14 cellular contexts compared by ENCODE assay signal in the genomic region with DNA sequence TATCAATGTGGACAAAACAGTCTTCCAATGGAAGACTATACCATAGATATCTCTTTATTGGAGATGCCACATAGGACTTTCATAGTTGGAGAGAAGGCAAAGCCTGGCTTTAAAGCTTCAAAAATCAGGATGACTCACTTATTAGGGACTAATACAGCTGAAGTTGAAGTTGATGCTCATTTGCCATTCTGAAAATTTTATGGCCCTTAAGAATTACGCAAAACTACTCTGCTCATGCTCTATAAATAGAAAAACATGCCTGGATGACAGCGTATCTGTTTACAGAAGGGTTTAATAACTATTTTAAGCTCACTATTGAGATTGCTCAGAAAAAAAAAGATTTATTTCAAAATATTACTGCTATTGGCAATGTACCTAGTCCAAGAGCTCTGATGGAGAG.
DNase-seq lines count a peak whose midpoint lies in the region; ATAC-seq and TF ChIP-seq lines count a peak whose summit lies in the region.
"Had no signal": no experiment of that assay in that cellular context is flagged by ENCODE, and none has a peak within 500 bp of the region (broad histone marks: within the 10 kb centered on the region; RNA-seq: fewer than 3 reads in every experiment).

No MANE protein-coding gene starts in this region.

- POLR2A ChIA-PET in A673 (lab: Charles Lee; ENCODE audit: low non-redundant PET) = no interaction called here

- intact Hi-C loops in A673 (cut with micrococcal nuclease; ENCODE audit: unreplicated experiment) = no loop called here

- H3K4me3 Mint-ChIP-seq in HFFc6 = peak overlapping the region; percentile 52
- H3K4me3 Mint-ChIP-seq: activated naive CD8-positive, alpha-beta T cell; neural progenitor cell had no signal

- no peak overlapping the region for H3K4ac ChIP-seq in mesendoderm (ENCODE audit: low read depth, low read length)

- H2BK120ac ChIP-seq in mesendoderm (ENCODE audit: low read depth, low read length) = no peak overlapping the region

- H4K5ac ChIP-seq in mesendoderm (ENCODE audit: low read length) = no peak overlapping the region

- H3K56ac ChIP-seq in mesendoderm (ENCODE audit: low read length) = no peak overlapping the region

- DNase-seq in A673 (ENCODE audit: low spot score) (peak; percentile 64), HFFc6 (peak; percentile 92), cardiac fibroblast (ENCODE audit: low read depth in 2 of 2) (peak; percentile 52 to 79), kidney tubule cell (ENCODE audit: low spot score) (peak; percentile 40), mesendoderm (no peak)
- DNase-seq: BE2C, NCI-H446, T-helper 9 cell had no signal

- H4K8ac ChIP-seq in mesendoderm (ENCODE audit: low read depth, low read length) = no peak overlapping the region

- H3K27me3 ChIP-seq in A673 (replicated peaks; ENCODE audit: insufficient read depth, low read depth, low read length, poor library complexity) (no peaks in the 10 kb centered on the region), mesendoderm (ENCODE audit: insufficient read depth, low read length, poor library complexity) (no peaks in the 10 kb centered on the region)
- H3K27me3 ChIP-seq: BE2C, neural progenitor cell had no signal

- ATAC-seq in GM19397 (IDR thresholded peaks at IDR 0.05; ENCODE audit: unreplicated experiment) = no peak
- no peak for ATAC-seq in esophagus mucosa
- no peak for ATAC-seq in HG02885 (IDR thresholded peaks at IDR 0.05; ENCODE audit: poor library complexity, unreplicated experiment)
- ATAC-seq: left lobe of liver had no signal

- no peak for TF ChIP-seq CTCF in A673 (conservative IDR thresholded peaks at IDR 0.05; ENCODE audit: low read depth, low read length)
- no peak for TF ChIP-seq CTCF in HFFc6 (IDR thresholded peaks at IDR 0.05)
- no peak for TF ChIP-seq CTCF in cardiac fibroblast (IDR thresholded peaks at IDR 0.05; ENCODE audit: low read depth, low read length)

- H3K23ac ChIP-seq in mesendoderm (ENCODE audit: low read length) = no peak overlapping the region

- CTCF ChIA-PET in A673 (lab: Charles Lee) = no interaction called here

- H3K36me3 Mint-ChIP-seq in HFFc6 (ENCODE audit: low read depth) = peaks cover 13% of the 10 kb centered on the region
- H3K36me3 Mint-ChIP-seq: activated naive CD8-positive, alpha-beta T cell had no signal

- H3K4me3 ChIP-seq in A673 (ENCODE audit: low read depth, low read length, poor library complexity, severe bottlenecking) (no peak overlapping the region), cardiac fibroblast (replicated peaks in 1 of 2; ENCODE audit: low read depth in 2 of 2, low read length in 2 of 2) (no peak overlapping the region), mesendoderm (ENCODE audit: low read length) (no peak overlapping the region)
- H3K4me3 ChIP-seq: neural progenitor cell had no signal

- no peak overlapping the region for H3K18ac ChIP-seq in mesendoderm (ENCODE audit: low read length)

- no peaks in the 10 kb centered on the region for H3K9me3 Mint-ChIP-seq in HFFc6
- H3K9me3 Mint-ChIP-seq: neural progenitor cell had no signal

- peaks cover 39% of the 10 kb centered on the region for H3K4me1 ChIP-seq in A673 (ENCODE audit: insufficient read depth, low read length, poor library complexity, severe bottlenecking)
- peaks cover 9% of the 10 kb centered on the region for H3K4me1 ChIP-seq in mesendoderm (ENCODE audit: control insufficient read depth, low read depth, low read length)

- no peaks in the 10 kb centered on the region for H3K9me3 ChIP-seq in A673 (ENCODE audit: low read depth, low read length, poor library complexity, severe bottlenecking)
- H3K9me3 ChIP-seq: BE2C had no signal

- no peak overlapping the region for H2BK5ac ChIP-seq in mesendoderm (ENCODE audit: low read length)

- H2AK5ac ChIP-seq in mesendoderm (ENCODE audit: low read length) = no peak overlapping the region

- no TSS peak for BruUV-seq in A673 (replicated peaks; lab: Mats Ljungman, UMichigan)

- no CpG with 5 or more reads among the region's 2 CpGs for WGBS in mesendoderm (ENCODE audit: extremely low coverage, insufficient coverage, low lambda C conversion rate)

- H3K4me2 ChIP-seq in mesendoderm (ENCODE audit: low read length) = no peak overlapping the region
- H3K4me2 ChIP-seq: neural progenitor cell had no signal

- H3K79me1 ChIP-seq in mesendoderm (ENCODE audit: low read length) = peaks cover 3% of the 10 kb centered on the region

- H3K36me3 ChIP-seq in A673 (ENCODE audit: insufficient read depth, low read length, poor library complexity, severe bottlenecking) (no peaks in the 10 kb centered on the region), mesendoderm (ENCODE audit: control insufficient read depth, insufficient read depth, low read length) (no peaks in the 10 kb centered on the region)
- H3K36me3 ChIP-seq: BE2C, neural progenitor cell had no signal

- peaks cover 18% of the 10 kb centered on the region for H3K79me2 ChIP-seq in mesendoderm (ENCODE audit: control insufficient read depth, insufficient read depth, low read length)

- peak overlapping the region; percentile 80 for H3K27ac Mint-ChIP-seq in HFFc6
- H3K27ac Mint-ChIP-seq: activated naive CD8-positive, alpha-beta T cell; neural progenitor cell had no signal

- H3K27ac ChIP-seq in A673 (ENCODE audit: low read depth, low read length, poor library complexity, severe bottlenecking) (no peak overlapping the region), mesendoderm (ENCODE audit: low read depth, low read length) (no peak overlapping the region)

- peaks cover 94% of the 10 kb centered on the region for H3K4me1 Mint-ChIP-seq in HFFc6 (ENCODE audit: low read depth)

- no peak overlapping the region for H2BK15ac ChIP-seq in mesendoderm (replicated peaks; ENCODE audit: low read depth)

- no peak overlapping the region for H3K9ac ChIP-seq in mesendoderm (ENCODE audit: low read length)
- H3K9ac ChIP-seq: neural progenitor cell had no signal

- no peaks in the 10 kb centered on the region for H3K27me3 Mint-ChIP-seq in HFFc6 (ENCODE audit: insufficient read depth)
- H3K27me3 Mint-ChIP-seq: activated naive CD8-positive, alpha-beta T cell had no signal
